ENCODE assay signal across 1 cellular context in the genomic region with DNA sequence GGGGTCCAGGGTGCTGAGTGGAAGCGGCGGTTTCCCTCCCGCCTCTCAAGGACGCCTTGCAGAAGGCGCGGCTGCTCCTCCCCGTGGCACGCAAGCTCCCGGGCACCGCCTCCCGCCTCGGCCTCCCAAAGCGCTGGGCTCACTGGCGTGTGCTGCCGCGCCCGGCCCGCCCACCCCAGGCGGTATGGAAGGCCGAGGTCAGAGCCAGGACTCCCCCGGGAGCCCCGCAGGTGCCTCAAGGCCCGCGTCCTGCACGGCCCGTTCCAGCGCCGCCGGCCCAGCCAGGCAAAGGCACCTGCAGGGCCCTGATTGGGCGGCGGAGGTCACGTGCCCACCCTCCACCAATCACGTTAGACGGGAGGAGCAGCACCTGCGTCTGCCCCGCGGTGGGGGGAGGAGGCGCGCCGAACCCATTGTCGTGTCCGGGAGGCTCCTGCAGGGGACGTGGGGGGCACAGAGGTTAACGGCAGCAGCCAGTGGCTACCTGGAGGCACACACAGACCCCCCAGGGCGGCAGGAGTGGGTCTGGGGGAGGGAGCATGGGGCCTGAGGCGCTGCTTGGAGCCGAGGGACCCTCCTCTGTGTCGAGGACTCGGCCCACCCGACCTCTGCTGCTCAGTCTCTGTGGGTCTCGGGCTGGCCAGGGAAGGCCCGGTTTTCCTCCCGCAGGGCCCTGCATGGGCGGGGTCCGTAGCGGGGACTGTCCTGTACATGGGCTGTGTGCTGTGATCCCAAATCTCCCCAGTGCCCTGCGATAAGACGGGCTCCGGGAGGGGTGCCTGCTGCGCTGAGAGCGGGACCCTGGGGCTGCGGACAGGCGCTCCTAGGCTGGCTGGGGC.
TF ChIP-seq lines count a peak whose summit lies in the region.

No MANE protein-coding gene starts in this region.

TF ChIP-seq in K562, 482 proteins besides CTCF, POLR2A, EP300 and RAD21 (continued from another document and continues in another):
- TF ChIP-seq, protein P1, sequence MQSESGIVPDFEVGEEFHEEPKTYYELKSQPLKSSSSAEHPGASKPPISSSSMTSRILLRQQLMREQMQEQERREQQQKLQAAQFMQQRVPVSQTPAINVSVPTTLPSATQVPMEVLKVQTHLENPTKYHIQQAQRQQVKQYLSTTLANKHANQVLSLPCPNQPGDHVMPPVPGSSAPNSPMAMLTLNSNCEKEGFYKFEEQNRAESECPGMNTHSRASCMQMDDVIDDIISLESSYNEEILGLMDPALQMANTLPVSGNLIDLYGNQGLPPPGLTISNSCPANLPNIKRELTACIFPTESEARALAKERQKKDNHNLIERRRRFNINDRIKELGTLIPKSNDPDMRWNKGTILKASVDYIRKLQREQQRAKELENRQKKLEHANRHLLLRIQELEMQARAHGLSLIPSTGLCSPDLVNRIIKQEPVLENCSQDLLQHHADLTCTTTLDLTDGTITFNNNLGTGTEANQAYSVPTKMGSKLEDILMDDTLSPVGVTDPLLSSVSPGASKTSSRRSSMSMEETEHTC (IDR thresholded peaks at IDR 0.05): peak; percentile 57; the same call in 1 of the 2 replicates
- TF ChIP-seq TGIF2 (CRISPR knock-in tag; IDR thresholded peaks at IDR 0.05) (no peak), PURB (CRISPR knock-in tag; IDR thresholded peaks at IDR 0.05; ENCODE audit: low read depth) (no peak), LCOR (CRISPR knock-in tag; IDR thresholded peaks at IDR 0.05) (no peak), XRCC3 (IDR thresholded peaks at IDR 0.05) (no peak), NR3C1 (CRISPR knock-in tag; IDR thresholded peaks at IDR 0.05) (no peak), ZSCAN32 (CRISPR knock-in tag; IDR thresholded peaks at IDR 0.05) (no peak), ILF3 (IDR thresholded peaks at IDR 0.05; ENCODE audit: borderline replicate concordance) (no peak), PTBP1 (IDR thresholded peaks at IDR 0.05; ENCODE audit: low read depth, low read length) (no peak), ZNF77 (CRISPR knock-in tag; IDR thresholded peaks at IDR 0.05) (no peak), NR1H2 (CRISPR knock-in tag; IDR thresholded peaks at IDR 0.05) (no peak), ZNF134 (CRISPR knock-in tag; conservative IDR thresholded peaks at IDR 0.05) (no peak), ETV1 (tag; conservative IDR thresholded peaks at IDR 0.05; ENCODE audit: low read depth) (no peak), ZNF143 (CRISPR knock-in tag; IDR thresholded peaks at IDR 0.05) (no peak), ZFP30 (CRISPR knock-in tag; IDR thresholded peaks at IDR 0.05; ENCODE audit: borderline replicate concordance) (no peak), ZNF76 (CRISPR knock-in tag; IDR thresholded peaks at IDR 0.05; ENCODE audit: borderline replicate concordance) (0 out of 2 replicates have a peak, but pooled peaks have one; percentile 61), MAZ (CRISPR knock-in tag; conservative IDR thresholded peaks at IDR 0.05 in 1 of 2, IDR thresholded peaks at IDR 0.05 in 1 of 2) (peak; percentile 83 to 92), ZC3H4 (CRISPR knock-in tag; IDR thresholded peaks at IDR 0.05; ENCODE audit: borderline replicate concordance) (no peak), NFIX (CRISPR knock-in tag; IDR thresholded peaks at IDR 0.05; ENCODE audit: low read depth) (no peak), MAFG (tag; conservative IDR thresholded peaks at IDR 0.05) (no peak), SMAD3 (CRISPR knock-in tag; conservative IDR thresholded peaks at IDR 0.05) (no peak), ZNF232 (CRISPR knock-in tag; IDR thresholded peaks at IDR 0.05) (no peak), LEF1 (IDR thresholded peaks at IDR 0.05) (no peak)
- TF ChIP-seq, protein P2, sequence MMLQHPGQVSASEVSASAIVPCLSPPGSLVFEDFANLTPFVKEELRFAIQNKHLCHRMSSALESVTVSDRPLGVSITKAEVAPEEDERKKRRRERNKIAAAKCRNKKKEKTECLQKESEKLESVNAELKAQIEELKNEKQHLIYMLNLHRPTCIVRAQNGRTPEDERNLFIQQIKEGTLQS (IDR thresholded peaks at IDR 0.05): peak; percentile 22
- TF ChIP-seq, protein P2 (CRISPR knock-in tag; conservative IDR thresholded peaks at IDR 0.05): no peak
- TF ChIP-seq, protein P3, sequence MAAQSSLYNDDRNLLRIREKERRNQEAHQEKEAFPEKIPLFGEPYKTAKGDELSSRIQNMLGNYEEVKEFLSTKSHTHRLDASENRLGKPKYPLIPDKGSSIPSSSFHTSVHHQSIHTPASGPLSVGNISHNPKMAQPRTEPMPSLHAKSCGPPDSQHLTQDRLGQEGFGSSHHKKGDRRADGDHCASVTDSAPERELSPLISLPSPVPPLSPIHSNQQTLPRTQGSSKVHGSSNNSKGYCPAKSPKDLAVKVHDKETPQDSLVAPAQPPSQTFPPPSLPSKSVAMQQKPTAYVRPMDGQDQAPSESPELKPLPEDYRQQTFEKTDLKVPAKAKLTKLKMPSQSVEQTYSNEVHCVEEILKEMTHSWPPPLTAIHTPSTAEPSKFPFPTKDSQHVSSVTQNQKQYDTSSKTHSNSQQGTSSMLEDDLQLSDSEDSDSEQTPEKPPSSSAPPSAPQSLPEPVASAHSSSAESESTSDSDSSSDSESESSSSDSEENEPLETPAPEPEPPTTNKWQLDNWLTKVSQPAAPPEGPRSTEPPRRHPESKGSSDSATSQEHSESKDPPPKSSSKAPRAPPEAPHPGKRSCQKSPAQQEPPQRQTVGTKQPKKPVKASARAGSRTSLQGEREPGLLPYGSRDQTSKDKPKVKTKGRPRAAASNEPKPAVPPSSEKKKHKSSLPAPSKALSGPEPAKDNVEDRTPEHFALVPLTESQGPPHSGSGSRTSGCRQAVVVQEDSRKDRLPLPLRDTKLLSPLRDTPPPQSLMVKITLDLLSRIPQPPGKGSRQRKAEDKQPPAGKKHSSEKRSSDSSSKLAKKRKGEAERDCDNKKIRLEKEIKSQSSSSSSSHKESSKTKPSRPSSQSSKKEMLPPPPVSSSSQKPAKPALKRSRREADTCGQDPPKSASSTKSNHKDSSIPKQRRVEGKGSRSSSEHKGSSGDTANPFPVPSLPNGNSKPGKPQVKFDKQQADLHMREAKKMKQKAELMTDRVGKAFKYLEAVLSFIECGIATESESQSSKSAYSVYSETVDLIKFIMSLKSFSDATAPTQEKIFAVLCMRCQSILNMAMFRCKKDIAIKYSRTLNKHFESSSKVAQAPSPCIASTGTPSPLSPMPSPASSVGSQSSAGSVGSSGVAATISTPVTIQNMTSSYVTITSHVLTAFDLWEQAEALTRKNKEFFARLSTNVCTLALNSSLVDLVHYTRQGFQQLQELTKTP (IDR thresholded peaks at IDR 0.05; ENCODE audit: low read depth in 1 of 2, partially characterized antibody in 2 of 2): no peak
- TF ChIP-seq, protein P4, sequence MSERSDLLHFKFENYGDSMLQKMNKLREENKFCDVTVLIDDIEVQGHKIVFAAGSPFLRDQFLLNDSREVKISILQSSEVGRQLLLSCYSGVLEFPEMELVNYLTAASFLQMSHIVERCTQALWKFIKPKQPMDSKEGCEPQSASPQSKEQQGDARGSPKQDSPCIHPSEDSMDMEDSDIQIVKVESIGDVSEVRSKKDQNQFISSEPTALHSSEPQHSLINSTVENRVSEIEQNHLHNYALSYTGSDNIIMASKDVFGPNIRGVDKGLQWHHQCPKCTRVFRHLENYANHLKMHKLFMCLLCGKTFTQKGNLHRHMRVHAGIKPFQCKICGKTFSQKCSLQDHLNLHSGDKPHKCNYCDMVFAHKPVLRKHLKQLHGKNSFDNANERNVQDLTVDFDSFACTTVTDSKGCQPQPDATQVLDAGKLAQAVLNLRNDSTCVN (CRISPR knock-in tag; IDR thresholded peaks at IDR 0.05): no peak
- TF ChIP-seq, protein P5, sequence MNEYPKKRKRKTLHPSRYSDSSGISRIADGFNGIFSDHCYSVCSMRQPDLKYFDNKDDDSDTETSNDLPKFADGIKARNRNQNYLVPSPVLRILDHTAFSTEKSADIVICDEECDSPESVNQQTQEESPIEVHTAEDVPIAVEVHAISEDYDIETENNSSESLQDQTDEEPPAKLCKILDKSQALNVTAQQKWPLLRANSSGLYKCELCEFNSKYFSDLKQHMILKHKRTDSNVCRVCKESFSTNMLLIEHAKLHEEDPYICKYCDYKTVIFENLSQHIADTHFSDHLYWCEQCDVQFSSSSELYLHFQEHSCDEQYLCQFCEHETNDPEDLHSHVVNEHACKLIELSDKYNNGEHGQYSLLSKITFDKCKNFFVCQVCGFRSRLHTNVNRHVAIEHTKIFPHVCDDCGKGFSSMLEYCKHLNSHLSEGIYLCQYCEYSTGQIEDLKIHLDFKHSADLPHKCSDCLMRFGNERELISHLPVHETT (CRISPR knock-in tag; conservative IDR thresholded peaks at IDR 0.05 in 1 of 2, IDR thresholded peaks at IDR 0.05 in 1 of 2): no peak
- TF ChIP-seq, protein P6, sequence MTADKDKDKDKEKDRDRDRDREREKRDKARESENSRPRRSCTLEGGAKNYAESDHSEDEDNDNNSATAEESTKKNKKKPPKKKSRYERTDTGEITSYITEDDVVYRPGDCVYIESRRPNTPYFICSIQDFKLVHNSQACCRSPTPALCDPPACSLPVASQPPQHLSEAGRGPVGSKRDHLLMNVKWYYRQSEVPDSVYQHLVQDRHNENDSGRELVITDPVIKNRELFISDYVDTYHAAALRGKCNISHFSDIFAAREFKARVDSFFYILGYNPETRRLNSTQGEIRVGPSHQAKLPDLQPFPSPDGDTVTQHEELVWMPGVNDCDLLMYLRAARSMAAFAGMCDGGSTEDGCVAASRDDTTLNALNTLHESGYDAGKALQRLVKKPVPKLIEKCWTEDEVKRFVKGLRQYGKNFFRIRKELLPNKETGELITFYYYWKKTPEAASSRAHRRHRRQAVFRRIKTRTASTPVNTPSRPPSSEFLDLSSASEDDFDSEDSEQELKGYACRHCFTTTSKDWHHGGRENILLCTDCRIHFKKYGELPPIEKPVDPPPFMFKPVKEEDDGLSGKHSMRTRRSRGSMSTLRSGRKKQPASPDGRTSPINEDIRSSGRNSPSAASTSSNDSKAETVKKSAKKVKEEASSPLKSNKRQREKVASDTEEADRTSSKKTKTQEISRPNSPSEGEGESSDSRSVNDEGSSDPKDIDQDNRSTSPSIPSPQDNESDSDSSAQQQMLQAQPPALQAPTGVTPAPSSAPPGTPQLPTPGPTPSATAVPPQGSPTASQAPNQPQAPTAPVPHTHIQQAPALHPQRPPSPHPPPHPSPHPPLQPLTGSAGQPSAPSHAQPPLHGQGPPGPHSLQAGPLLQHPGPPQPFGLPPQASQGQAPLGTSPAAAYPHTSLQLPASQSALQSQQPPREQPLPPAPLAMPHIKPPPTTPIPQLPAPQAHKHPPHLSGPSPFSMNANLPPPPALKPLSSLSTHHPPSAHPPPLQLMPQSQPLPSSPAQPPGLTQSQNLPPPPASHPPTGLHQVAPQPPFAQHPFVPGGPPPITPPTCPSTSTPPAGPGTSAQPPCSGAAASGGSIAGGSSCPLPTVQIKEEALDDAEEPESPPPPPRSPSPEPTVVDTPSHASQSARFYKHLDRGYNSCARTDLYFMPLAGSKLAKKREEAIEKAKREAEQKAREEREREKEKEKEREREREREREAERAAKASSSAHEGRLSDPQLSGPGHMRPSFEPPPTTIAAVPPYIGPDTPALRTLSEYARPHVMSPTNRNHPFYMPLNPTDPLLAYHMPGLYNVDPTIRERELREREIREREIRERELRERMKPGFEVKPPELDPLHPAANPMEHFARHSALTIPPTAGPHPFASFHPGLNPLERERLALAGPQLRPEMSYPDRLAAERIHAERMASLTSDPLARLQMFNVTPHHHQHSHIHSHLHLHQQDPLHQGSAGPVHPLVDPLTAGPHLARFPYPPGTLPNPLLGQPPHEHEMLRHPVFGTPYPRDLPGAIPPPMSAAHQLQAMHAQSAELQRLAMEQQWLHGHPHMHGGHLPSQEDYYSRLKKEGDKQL (CRISPR knock-in tag; IDR thresholded peaks at IDR 0.05; ENCODE audit: borderline replicate concordance): no peak
- TF ChIP-seq, protein P7, sequence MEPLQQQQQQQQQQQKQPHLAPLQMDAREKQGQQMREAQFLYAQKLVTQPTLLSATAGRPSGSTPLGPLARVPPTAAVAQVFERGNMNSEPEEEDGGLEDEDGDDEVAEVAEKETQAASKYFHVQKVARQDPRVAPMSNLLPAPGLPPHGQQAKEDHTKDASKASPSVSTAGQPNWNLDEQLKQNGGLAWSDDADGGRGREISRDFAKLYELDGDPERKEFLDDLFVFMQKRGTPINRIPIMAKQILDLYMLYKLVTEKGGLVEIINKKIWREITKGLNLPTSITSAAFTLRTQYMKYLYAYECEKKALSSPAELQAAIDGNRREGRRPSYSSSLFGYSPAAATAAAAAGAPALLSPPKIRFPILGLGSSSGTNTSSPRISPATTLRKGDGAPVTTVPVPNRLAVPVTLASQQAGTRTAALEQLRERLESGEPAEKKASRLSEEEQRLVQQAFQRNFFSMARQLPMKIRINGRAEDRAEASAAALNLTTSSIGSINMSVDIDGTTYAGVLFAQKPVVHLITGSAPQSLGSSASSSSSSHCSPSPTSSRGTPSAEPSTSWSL (CRISPR knock-in tag; IDR thresholded peaks at IDR 0.05; ENCODE audit: borderline replicate concordance): no peak
- TF ChIP-seq, protein P8, sequence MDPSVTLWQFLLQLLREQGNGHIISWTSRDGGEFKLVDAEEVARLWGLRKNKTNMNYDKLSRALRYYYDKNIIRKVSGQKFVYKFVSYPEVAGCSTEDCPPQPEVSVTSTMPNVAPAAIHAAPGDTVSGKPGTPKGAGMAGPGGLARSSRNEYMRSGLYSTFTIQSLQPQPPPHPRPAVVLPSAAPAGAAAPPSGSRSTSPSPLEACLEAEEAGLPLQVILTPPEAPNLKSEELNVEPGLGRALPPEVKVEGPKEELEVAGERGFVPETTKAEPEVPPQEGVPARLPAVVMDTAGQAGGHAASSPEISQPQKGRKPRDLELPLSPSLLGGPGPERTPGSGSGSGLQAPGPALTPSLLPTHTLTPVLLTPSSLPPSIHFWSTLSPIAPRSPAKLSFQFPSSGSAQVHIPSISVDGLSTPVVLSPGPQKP (CRISPR knock-in tag; IDR thresholded peaks at IDR 0.05): no peak
- TF ChIP-seq, protein P9, sequence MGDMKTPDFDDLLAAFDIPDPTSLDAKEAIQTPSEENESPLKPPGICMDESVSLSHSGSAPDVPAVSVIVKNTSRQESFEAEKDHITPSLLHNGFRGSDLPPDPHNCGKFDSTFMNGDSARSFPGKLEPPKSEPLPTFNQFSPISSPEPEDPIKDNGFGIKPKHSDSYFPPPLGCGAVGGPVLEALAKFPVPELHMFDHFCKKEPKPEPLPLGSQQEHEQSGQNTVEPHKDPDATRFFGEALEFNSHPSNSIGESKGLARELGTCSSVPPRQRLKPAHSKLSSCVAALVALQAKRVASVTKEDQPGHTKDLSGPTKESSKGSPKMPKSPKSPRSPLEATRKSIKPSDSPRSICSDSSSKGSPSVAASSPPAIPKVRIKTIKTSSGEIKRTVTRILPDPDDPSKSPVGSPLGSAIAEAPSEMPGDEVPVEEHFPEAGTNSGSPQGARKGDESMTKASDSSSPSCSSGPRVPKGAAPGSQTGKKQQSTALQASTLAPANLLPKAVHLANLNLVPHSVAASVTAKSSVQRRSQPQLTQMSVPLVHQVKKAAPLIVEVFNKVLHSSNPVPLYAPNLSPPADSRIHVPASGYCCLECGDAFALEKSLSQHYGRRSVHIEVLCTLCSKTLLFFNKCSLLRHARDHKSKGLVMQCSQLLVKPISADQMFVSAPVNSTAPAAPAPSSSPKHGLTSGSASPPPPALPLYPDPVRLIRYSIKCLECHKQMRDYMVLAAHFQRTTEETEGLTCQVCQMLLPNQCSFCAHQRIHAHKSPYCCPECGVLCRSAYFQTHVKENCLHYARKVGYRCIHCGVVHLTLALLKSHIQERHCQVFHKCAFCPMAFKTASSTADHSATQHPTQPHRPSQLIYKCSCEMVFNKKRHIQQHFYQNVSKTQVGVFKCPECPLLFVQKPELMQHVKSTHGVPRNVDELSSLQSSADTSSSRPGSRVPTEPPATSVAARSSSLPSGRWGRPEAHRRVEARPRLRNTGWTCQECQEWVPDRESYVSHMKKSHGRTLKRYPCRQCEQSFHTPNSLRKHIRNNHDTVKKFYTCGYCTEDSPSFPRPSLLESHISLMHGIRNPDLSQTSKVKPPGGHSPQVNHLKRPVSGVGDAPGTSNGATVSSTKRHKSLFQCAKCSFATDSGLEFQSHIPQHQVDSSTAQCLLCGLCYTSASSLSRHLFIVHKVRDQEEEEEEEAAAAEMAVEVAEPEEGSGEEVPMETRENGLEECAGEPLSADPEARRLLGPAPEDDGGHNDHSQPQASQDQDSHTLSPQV (IDR thresholded peaks at IDR 0.05): no peak
